Comparison of ENCODE assay signal across 8 cellular contexts in genomic region chr3:44339181-44339741, GRCh38. TPM values are rescaled to one million over a fixed set of nuclear protein-coding genes. Genes with fewer than 3 reads are reported as not detected.
DNase-seq lines count a peak whose midpoint lies in the region; ATAC-seq, FAIRE-seq and TF ChIP-seq lines count a peak whose summit lies in the region.

No MANE protein-coding gene starts in this region.

- peaks cover 7% of the 10 kb centered on the region for H3K27me3 Mint-ChIP-seq in stimulated activated naive CD8-positive, alpha-beta T cell treated with anti-CD3 and anti-CD28 coated beads, Interleukin-15, Interleukin-2, amounts not matched to agents 100 ng/mL and 50 ng/mL, for 24 hours
- H3K27me3 Mint-ChIP-seq in mesothelial cell of epicardium (ENCODE audit: low read depth), result no peaks in the 10 kb centered on the region

- no peaks in the 10 kb centered on the region for H3K27me3 ChIP-seq in bronchial epithelial cell (ENCODE audit: control insufficient read depth, insufficient read depth, low read length)

- peaks cover 29% of the 10 kb centered on the region for H3K4me1 Mint-ChIP-seq in stimulated activated naive CD8-positive, alpha-beta T cell treated with anti-CD3 and anti-CD28 coated beads, Interleukin-15, Interleukin-2, amounts not matched to agents 100 ng/mL and 50 ng/mL, for 24 hours (ENCODE audit: low read depth)
- peaks cover 33% of the 10 kb centered on the region for H3K4me1 Mint-ChIP-seq in mesothelial cell of epicardium

- no peaks in the 10 kb centered on the region for H3K36me3 ChIP-seq in bronchial epithelial cell (ENCODE audit: control insufficient read depth, insufficient read depth, low read length)

- no peaks in the 10 kb centered on the region for H3K36me3 Mint-ChIP-seq in stimulated activated naive CD8-positive, alpha-beta T cell treated with anti-CD3 and anti-CD28 coated beads, Interleukin-15, Interleukin-2, amounts not matched to agents 100 ng/mL and 50 ng/mL, for 24 hours (ENCODE audit: low read depth)
- no peaks in the 10 kb centered on the region for H3K36me3 Mint-ChIP-seq in mesothelial cell of epicardium

- no peak for ATAC-seq in stimulated activated naive CD8-positive, alpha-beta T cell treated with anti-CD3 and anti-CD28 coated beads, Interleukin-15, Interleukin-2, amounts not matched to agents 100 U/mL and 50 U/mL, for 24 hours
- ATAC-seq in GM21526 (IDR thresholded peaks at IDR 0.05; ENCODE audit: low FRiP score, unreplicated experiment), result no peak
- no peak for ATAC-seq in GM21825 (IDR thresholded peaks at IDR 0.05; ENCODE audit: unreplicated experiment)
- no peak for ATAC-seq in GM19467 (IDR thresholded peaks at IDR 0.05; ENCODE audit: unreplicated experiment)
- ATAC-seq in HG03457 (IDR thresholded peaks at IDR 0.05; ENCODE audit: unreplicated experiment), result no peak

- peak overlapping the region; percentile 78 for H3K4me3 ChIP-seq in bronchial epithelial cell (ENCODE audit: low read depth, low read length)

- no peak for TF ChIP-seq CTCF in bronchial epithelial cell (IDR thresholded peaks at IDR 0.05; ENCODE audit: insufficient read depth, low read length, severe bottlenecking)
- TF ChIP-seq CTCF in mesothelial cell of epicardium (IDR thresholded peaks at IDR 0.05; ENCODE audit: unreplicated experiment), result no peak

- no peaks in the 10 kb centered on the region for H3K9me3 Mint-ChIP-seq in stimulated activated naive CD8-positive, alpha-beta T cell treated with anti-CD3 and anti-CD28 coated beads, Interleukin-15, Interleukin-2, amounts not matched to agents 100 ng/mL and 50 ng/mL, for 24 hours
- H3K9me3 Mint-ChIP-seq in mesothelial cell of epicardium, result no peaks in the 10 kb centered on the region

- DNase-seq in stimulated activated naive CD8-positive, alpha-beta T cell treated with anti-CD3 and anti-CD28 coated beads, Interleukin-15, Interleukin-2, amounts not matched to agents 100 U/mL and 50 U/mL, for 24 hours, result no peak
- DNase-seq in bronchial epithelial cell (ENCODE audit: low read depth) (no peak), mesothelial cell of epicardium (ENCODE audit: low spot score in 2 of 2, unreplicated experiment in 2 of 2) (no peak)

- peak overlapping the region; percentile 95 for H3K4me3 Mint-ChIP-seq in stimulated activated naive CD8-positive, alpha-beta T cell treated with anti-CD3 and anti-CD28 coated beads, Interleukin-15, Interleukin-2, amounts not matched to agents 100 ng/mL and 50 ng/mL, for 24 hours
- peak overlapping the region; percentile 95 for H3K4me3 Mint-ChIP-seq in mesothelial cell of epicardium

- no peak for FAIRE-seq in bronchial epithelial cell (lab: Jason Lieb, UNC)

- H3K27ac Mint-ChIP-seq in stimulated activated naive CD8-positive, alpha-beta T cell treated with anti-CD3 and anti-CD28 coated beads, Interleukin-15, Interleukin-2, amounts not matched to agents 100 ng/mL and 50 ng/mL, for 24 hours, result peak overlapping the region; percentile 95
- peak overlapping the region; percentile 99 for H3K27ac Mint-ChIP-seq in mesothelial cell of epicardium

RNA-seq across cellular contexts. Expression of gene TCAIM, which starts 0.7 kb away (rescaled TPM):
- total RNA-seq in bronchial epithelial cell (30.3 and 32.9 TPM in 2 replicates), mesothelial cell of epicardium (22.8 to 30.6 TPM (median 26.5 TPM) in 3 replicates)
